13 cellular contexts compared by ENCODE assay signal in the genomic region with DNA sequence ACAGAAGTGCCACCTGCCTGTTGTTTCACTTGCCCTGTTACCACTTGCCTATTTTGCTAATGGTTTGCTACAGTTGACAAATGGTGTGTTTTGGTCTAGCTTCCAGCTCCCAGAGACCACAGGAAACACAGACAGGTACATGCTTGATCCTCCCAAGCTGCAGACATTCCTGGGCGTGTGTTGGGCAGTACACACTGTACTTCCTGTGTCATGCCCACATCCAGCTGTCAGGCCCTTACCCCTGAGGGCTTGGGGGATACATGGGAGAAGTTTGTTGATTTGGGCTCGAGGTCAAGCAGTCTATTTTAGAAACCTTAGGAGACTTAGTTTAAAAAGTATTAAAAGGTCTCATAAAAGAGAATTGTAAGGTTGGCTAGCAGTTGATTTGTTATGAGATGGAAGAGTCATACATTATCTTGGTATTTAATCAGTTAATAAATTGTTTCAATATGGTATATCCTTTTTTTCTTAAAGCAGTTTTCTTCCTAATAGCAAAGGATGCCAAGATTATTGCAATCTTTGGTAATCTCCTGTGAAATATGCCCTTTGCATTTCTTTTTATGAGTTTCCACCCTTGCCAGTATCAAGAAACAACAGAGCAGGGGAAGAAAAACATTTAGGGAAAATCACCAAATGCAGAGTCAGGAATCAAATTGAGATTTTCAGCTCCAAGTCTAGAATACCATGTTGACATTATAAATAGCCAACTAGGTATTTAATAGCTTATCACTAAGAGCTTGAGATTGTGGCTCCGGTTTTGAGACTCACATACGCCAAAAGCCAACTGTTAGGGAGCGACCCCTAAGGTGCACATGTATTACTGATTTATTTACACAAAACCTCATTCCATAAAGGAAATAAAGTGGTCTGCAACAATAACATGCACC. TPM values are rescaled to one million over a fixed set of nuclear protein-coding genes. Genes with fewer than 3 reads are reported as not detected.
A peak's percentile ranks its signal among the peaks of the same experiment; 100 is the strongest.
DNase-seq lines count a peak whose midpoint lies in the region; ATAC-seq and TF ChIP-seq lines count a peak whose summit lies in the region.
"Had no signal": no experiment of that assay in that cellular context is flagged by ENCODE, and none has a peak within 500 bp of the region (broad histone marks: within the 10 kb centered on the region; RNA-seq: fewer than 3 reads in every experiment).

No MANE protein-coding gene starts in this region.

- intact Hi-C loops in mucosa of descending colon (cut with DNase I, micrococcal nuclease) = loop anchor here (5.0 kb wide), 1 partner anchor 1003 kb away; no protein-coding TSS in a partner anchor

- peaks cover 4 to 14% (median 10%) of the 10 kb centered on the region in 4 donors for H3K4me1 Mint-ChIP-seq in naive thymus-derived CD8-positive, alpha-beta T cell

- no peaks in the 10 kb centered on the region for H3K27me3 Mint-ChIP-seq in naive thymus-derived CD8-positive, alpha-beta T cell
- H3K27me3 Mint-ChIP-seq: B cell had no signal

- TF ChIP-seq CTCF in 22Rv1 (IDR thresholded peaks at IDR 0.05) (no peak), mucosa of descending colon (IDR thresholded peaks at IDR 0.05) (no peak)

- peak; percentile 67 for ATAC-seq in mucosa of descending colon
- no peak for ATAC-seq in naive thymus-derived CD8-positive, alpha-beta T cell

- H3K36me3 Mint-ChIP-seq in naive thymus-derived CD8-positive, alpha-beta T cell = no peaks in the 10 kb centered on the region

- POLR2A ChIA-PET in naive thymus-derived CD8-positive, alpha-beta T cell (lab: Charles Lee) = no interaction called here

- no peak overlapping the region for H3K4me3 Mint-ChIP-seq in naive thymus-derived CD8-positive, alpha-beta T cell
- H3K4me3 Mint-ChIP-seq: B cell had no signal

- no peak overlapping the region for H3K4me3 ChIP-seq in mucosa of descending colon

- no peaks in the 10 kb centered on the region for H3K9me3 ChIP-seq in mucosa of descending colon

- H3K9me3 Mint-ChIP-seq in naive thymus-derived CD8-positive, alpha-beta T cell = peaks cover 0 to 5% (median 0%) of the 10 kb centered on the region in 9 donors

- H3K27ac ChIP-seq in 22Rv1 = peak overlapping the region; percentile 62

- H3K27ac Mint-ChIP-seq in naive thymus-derived CD8-positive, alpha-beta T cell = peak overlapping the region in 2 of 10 donors; percentile 20 to 66
- H3K27ac Mint-ChIP-seq: B cell had no signal

- peak; percentile 73 for DNase-seq in M059J (ENCODE audit: low read depth)
- peak; percentile 31 for DNase-seq in dedifferentiated amniotic fluid mesenchymal stem cell (ENCODE audit: extremely low spot score)
- DNase-seq in mucosa of descending colon = no peak
- DNase-seq in foreskin melanocyte = no peak
- DNase-seq in SK-N-DZ (ENCODE audit: low spot score) = no peak
- DNase-seq in DMS153 treated with DMSO at 0.1 percent for 48 hours (lab: John Stamatoyannopoulos, UW; ENCODE audit: unreplicated experiment) = no peak
- DNase-seq in naive thymus-derived CD8-positive, alpha-beta T cell = no peak
- DNase-seq: cerebellar nuclear complex; hippocampal formation; NCI-H1694; stimulated activated CD8-positive, alpha-beta memory T cell treated with anti-CD3 and anti-CD28 coated beads, Interleukin-4, amount 100 ng/mL, for 48 hours had no signal

- H3K4me1 ChIP-seq in mucosa of descending colon (ENCODE audit: low read depth) = peaks cover 4% of the 10 kb centered on the region

- no peaks in the 10 kb centered on the region for H3K36me3 ChIP-seq in mucosa of descending colon (ENCODE audit: low read depth)

RNA-seq across cellular contexts. Expression of gene CD180, which starts 52.3 kb away (rescaled TPM):
- total RNA-seq in M059J (2014; rRNA removed; shearing (Covaris generic)) = 0.05 and 0.07 TPM in 2 replicates
- total RNA-seq in mucosa of descending colon = 1 to 10 TPM in 2 of 3 donors, under 1 TPM in 1; 0.87 to 1.4 (median 1.3) TPM
- not detected in 2 replicates for polyA plus RNA-seq in SK-N-DZ (2014; cell fraction: cytosol; rRNA removed)
- not detected in 2 replicates for polyA plus RNA-seq in SK-N-DZ (2014; cell fraction: nucleus; rRNA removed)
- total RNA-seq in naive thymus-derived CD8-positive, alpha-beta T cell = 1 to 10 TPM; 1.4 to 2.1 TPM
- polyA plus RNA-seq in naive thymus-derived CD8-positive, alpha-beta T cell = under 1 TPM in 2 of 3 donors, not detected in 1; 0.03 to 0.08 TPM

Comparison
In these comparisons a context has a peak if more than half of its experiments do, and no peak if none do; other contexts are left out.
1. DNase-seq: peak in M059J (single experiment) and dedifferentiated amniotic fluid mesenchymal stem cell (single experiment); none in mucosa of descending colon (0 of 3), foreskin melanocyte (single experiment), SK-N-DZ (single experiment), DMS153 treated with DMSO at 0.1 percent for 48 hours (single experiment) and naive thymus-derived CD8-positive, alpha-beta T cell (0 of 10).